ENCODE assay signal across 14 cellular contexts in genomic region chr6:33251390-33252012, GRCh38. TPM values are rescaled to one million over a fixed set of nuclear protein-coding genes. Genes with fewer than 3 reads are reported as not detected.
DNase-seq lines count a peak whose midpoint lies in the region; ATAC-seq, FAIRE-seq and TF ChIP-seq lines count a peak whose summit lies in the region.
"Had no signal": no experiment of that assay in that cellular context is flagged by ENCODE, and none has a peak within 500 bp of the region (broad histone marks: within the 10 kb centered on the region; RNA-seq: fewer than 3 reads in every experiment).

No MANE protein-coding gene starts in this region.

- H3K4me3 ChIP-seq in Panc1 (ENCODE audit: low read depth in 2 of 2, low read length in 2 of 2) = no peak overlapping the region
- H3K4me3 ChIP-seq in K562 = no peak overlapping the region
- H3K4me3 ChIP-seq: vagina had no signal

- H2AFZ ChIP-seq in K562 (ENCODE audit: low read depth, low read length) = no peak overlapping the region

- intact Hi-C loops in Panc1 (cut with micrococcal nuclease; ENCODE audit: unreplicated experiment) = no loop called here
- intact Hi-C loops in K562 (cut with micrococcal nuclease) = no loop called here
- intact Hi-C loops in posterior vena cava (cut with DNase I) = loop anchor here in 1 of 2 donors (10.0 kb wide), 1 partner anchor 137 kb away; no protein-coding TSS in a partner anchor
- intact Hi-C loops in CD14-positive monocyte (cut with micrococcal nuclease) = no loop called here

- CTCF ChIA-PET in Panc1 (lab: Charles Lee) (no interaction called here), K562 (lab: Yijun Ruan, JAX; ENCODE audit: low intra/inter-chr PET ratio) (interaction anchor here (0.6 kb wide), 1 partner anchor 92 kb away, joined by 3 read pairs; no protein-coding TSS in a partner anchor)

- H3K4me1 ChIP-seq in Panc1 (ENCODE audit: control insufficient read depth, insufficient read depth, low read length) (peaks cover 14% of the 10 kb centered on the region), K562 (replicated peaks in 1 of 2; ENCODE audit: control insufficient read depth in 2 of 2, insufficient read depth in 2 of 2, low read length in 2 of 2) (peaks cover 22 to 31% of the 10 kb centered on the region in 2 experiments)

- TF ChIP-seq EP300 in K562 (IDR thresholded peaks at IDR 0.05; ENCODE audit: low read length) = no peak

- peak overlapping the region; percentile 7 for H3K4me3 Mint-ChIP-seq in activated T-cell treated with anti-CD3 and anti-CD28 coated beads, Interleukin-2, amount 50 U/mL, for 4 hours
- peak overlapping the region in 1 of 2 donors; percentile 46 for H3K4me3 Mint-ChIP-seq in CD14-positive monocyte

- TF ChIP-seq RAD21 in K562 (CRISPR knock-in tag; conservative IDR thresholded peaks at IDR 0.05 in 1 of 2, IDR thresholded peaks at IDR 0.05 in 1 of 2) = peak in 1 of 2 experiments; percentile 27; a peak in 1 of 4 replicates

- no peak overlapping the region for H3K4me2 ChIP-seq in K562 (ENCODE audit: insufficient read depth, low read length)

- no peaks in the 10 kb centered on the region for H3K79me2 ChIP-seq in K562 (ENCODE audit: control insufficient read depth, insufficient read depth, low read length)

- BruUV-seq in Panc1 (replicated peaks; lab: Mats Ljungman, UMichigan) = TSS peak; percentile 44
- no TSS peak for BruUV-seq in K562 (replicated peaks; lab: Mats Ljungman, UMichigan)

- H3K27me3 ChIP-seq in Panc1 (ENCODE audit: control insufficient read depth, insufficient read depth, low read length) = no peaks in the 10 kb centered on the region
- peaks cover 0 to under 1% of the 10 kb centered on the region in 2 experiments; a peak in 1 of 5 replicates for H3K27me3 ChIP-seq in K562 (ENCODE audit: control insufficient read depth in 2 of 2, insufficient read depth in 2 of 2, low read length in 2 of 2)
- H3K27me3 ChIP-seq: vagina had no signal

- H3K27ac Mint-ChIP-seq in CD14-positive monocyte = peak overlapping the region in 2 of 7 donors; percentile 45 to 47

- H3K9me1 ChIP-seq in K562 (ENCODE audit: control insufficient read depth, insufficient read depth, low read length) = peaks cover 4% of the 10 kb centered on the region

- ATAC-seq in activated T-cell treated with anti-CD3 and anti-CD28 coated beads, Interleukin-2, amount 50 U/mL, for 4 hours = no peak
- ATAC-seq in Panc1 (no peak), K562 (no peak), GM21447 (IDR thresholded peaks at IDR 0.05; ENCODE audit: unreplicated experiment) (no peak)

- H4K20me1 ChIP-seq in K562 (replicated peaks; ENCODE audit: control insufficient read depth, insufficient read depth, low read length) = no peaks in the 10 kb centered on the region

- in situ Hi-C loops in Panc1 (cut with HindIII; ENCODE audit: low pct_unique_long_range_greater_than_20kb, low sequenced_read_pairs) (no loop called here), K562 (cut with MboI) (no loop called here)

- 37% methylated on average over 6 of the region's 6 CpGs for WGBS in K562 (ENCODE audit: insufficient coverage, low coverage, missing lambda C conversion rate)

- H3K27ac ChIP-seq in Panc1 (ENCODE audit: low read length) = no peak overlapping the region; the same call in 1 of the 2 replicates
- no peak overlapping the region for H3K27ac ChIP-seq in K562 (ENCODE audit: extremely low read depth, low read depth, low read length)
- H3K27ac ChIP-seq: vagina had no signal

- DNase-seq in activated T-cell treated with anti-CD3 and anti-CD28 coated beads, Interleukin-2, amount 50 U/mL, for 4 hours = no peak
- no peak for DNase-seq in activated T-cell treated with anti-CD3 and anti-CD28 coated beads, Interleukin-2, amount 50 U/mL, for 1 hour
- no peak for DNase-seq in Panc1 (ENCODE audit: low read depth, low spot score)
- no peak for DNase-seq in K562 (ENCODE audit: extremely low read depth in 1 of 4, low spot score in 3 of 4)
- peak; percentile 16 for DNase-seq in posterior vena cava (ENCODE audit: low spot score)
- DNase-seq in D721Med (ENCODE audit: insufficient read length, low spot score) = no peak
- no peak for DNase-seq in CD14-positive monocyte (ENCODE audit: low spot score)
- DNase-seq: amygdala, cortex of kidney, KG1, NCI-H2029, NCI-H774 had no signal

- H3K36me3 Mint-ChIP-seq in activated T-cell treated with anti-CD3 and anti-CD28 coated beads, Interleukin-2, amount 50 U/mL, for 4 hours (ENCODE audit: insufficient read depth) = peaks cover 11% of the 10 kb centered on the region
- H3K36me3 Mint-ChIP-seq in CD14-positive monocyte = peaks cover 21 to 28% of the 10 kb centered on the region in 2 donors

- no peak for FAIRE-seq in K562 (lab: Jason Lieb, UNC)
- FAIRE-seq in D721Med (lab: Jason Lieb, UNC) = no peak

- no peaks in the 10 kb centered on the region for H3K27me3 Mint-ChIP-seq in activated T-cell treated with anti-CD3 and anti-CD28 coated beads, Interleukin-2, amount 50 U/mL, for 4 hours (ENCODE audit: low read depth)
- peaks cover 4 to 8% (median 6%) of the 10 kb centered on the region in 3 donors for H3K27me3 Mint-ChIP-seq in CD14-positive monocyte (ENCODE audit: low read depth in 3 of 3)

- H3K4me1 Mint-ChIP-seq in activated T-cell treated with anti-CD3 and anti-CD28 coated beads, Interleukin-2, amount 50 U/mL, for 4 hours (ENCODE audit: low read depth) = peaks cover 36% of the 10 kb centered on the region
- peaks cover 32% of the 10 kb centered on the region for H3K4me1 Mint-ChIP-seq in CD14-positive monocyte

- H3K9me3 ChIP-seq in Panc1 (ENCODE audit: control insufficient read depth, insufficient read depth, low read depth, low read length) (no peaks in the 10 kb centered on the region), K562 (replicated peaks; ENCODE audit: control insufficient read depth, insufficient read depth, low read depth, low read length) (no peaks in the 10 kb centered on the region)
- H3K9me3 ChIP-seq: vagina had no signal

- H3K36me3 ChIP-seq in Panc1 (ENCODE audit: control insufficient read depth, insufficient read depth, low read length) = peaks cover 4% of the 10 kb centered on the region; the same call in 1 of the 2 replicates
- peaks cover 23% of the 10 kb centered on the region for H3K36me3 ChIP-seq in K562 (ENCODE audit: control insufficient read depth, insufficient read depth, low read length)

- H3K9me3 Mint-ChIP-seq in activated T-cell treated with anti-CD3 and anti-CD28 coated beads, Interleukin-2, amount 50 U/mL, for 4 hours = no peaks in the 10 kb centered on the region
- no peaks in the 10 kb centered on the region for H3K9me3 Mint-ChIP-seq in CD14-positive monocyte

- no peak for TF ChIP-seq POLR2A in K562 (conservative IDR thresholded peaks at IDR 0.05)

- POLR2A ChIA-PET in Panc1 (lab: Charles Lee) (interaction anchor here (1.2 kb wide), 1 partner anchor 10 kb away, joined by 4 read pairs; no protein-coding TSS in a partner anchor), K562 (lab: Yijun Ruan, JAX) (interaction anchor here (0.7 to 4.6 kb wide), 5 partner anchors 11 to 280 kb away, joined by 3 to 47 read pairs (median 5); partner anchors contain the start of genes RPS18 and VPS52)

- TF ChIP-seq CTCF in Panc1 (IDR thresholded peaks at IDR 0.05) (no peak), K562 (IDR thresholded peaks at IDR 0.05 in 2 of 3, conservative IDR thresholded peaks at IDR 0.05 in 1 of 3; ENCODE audit: insufficient read depth in 2 of 3, low read depth in 1 of 3, low read length in 3 of 3) (peak; percentile 15 to 39 (median 23); a peak in 2 of 6 replicates), D721Med (IDR thresholded peaks at IDR 0.05; ENCODE audit: insufficient read depth, missing control alignments) (no peak), CD14-positive monocyte (IDR thresholded peaks at IDR 0.05) (no peak)

- H3K9ac ChIP-seq in K562 (ENCODE audit: insufficient read depth in 1 of 2, low read depth in 2 of 2, low read length in 2 of 2) = peak overlapping the region in 1 of 2 experiments; percentile 53; a peak in 1 of 4 replicates

RNA-seq across cellular contexts. Expression of gene VPS52, which starts 20.2 kb away (rescaled TPM):
- total RNA-seq in activated T-cell treated with anti-CD3 and anti-CD28 coated beads, Interleukin-2, amount 50 U/mL, for 4 hours = 10 to 100 TPM; 51.2 to 65.4 (median 63.5) TPM
- total RNA-seq in Panc1 (2021; ENCODE audit: unreplicated experiment) (77.7 TPM), K562 (2014; rRNA removed) (40.2 and 41.7 TPM in 2 replicates), K562 (2014; rRNA removed; fragmentation: Illumina TruSeq; extraction: Trizol) (37.6 and 38.0 TPM in 2 replicates), K562 (2015; rRNA removed; fragmentation: Illumina TruSeq; extraction: Trizol) (37.0 and 40.9 TPM in 2 replicates), K562 (2021) (60.2 and 67.1 TPM in 2 replicates), posterior vena cava (10 to 100 TPM; 27.8 to 44.0 TPM)
- 68.6 TPM for polyA plus RNA-seq in Panc1 (2012; ENCODE audit: insufficient read length)
- 400 and 717 TPM in 2 replicates for total RNA-seq in K562 (2011; cell fraction: chromatin; rRNA removed; ENCODE audit: low replicate concordance)
- total RNA-seq in K562 (2011; cell fraction: nucleolus; rRNA removed) = 323 and 336 TPM in 2 replicates
- total RNA-seq in K562 (2011; cell fraction: nucleoplasm; rRNA removed) = 335 and 348 TPM in 2 replicates
- polyA plus RNA-seq in K562 (2011; rRNA removed) (103 and 149 TPM in 2 replicates), K562 (2014; fragmentation: Illumina TruSeq; extraction: Trizol) (71.9 and 84.9 TPM in 2 replicates), K562 (2014; fragmentation: Nextera tagmentation; extraction: Ambion mirVana) (10 to 100 TPM; 24.4 to 37.6 TPM), K562 (2014; rRNA removed) (68.2 and 69.7 TPM in 2 replicates), CD14-positive monocyte (10 to 100 TPM; 11.0 to 14.5 TPM)
- 129 and 132 TPM in 2 replicates for polyA plus RNA-seq in K562 (2011; cell fraction: cytosol; rRNA removed)
- polyA plus RNA-seq in K562 (2011; cell fraction: nucleus; rRNA removed) = 844 and 952 TPM in 2 replicates
- 56.6 and 77.5 TPM in 2 replicates for polyA plus RNA-seq in K562 (2012)
- 149 and 152 TPM in 2 replicates for polyA minus RNA-seq in K562 (2011; rRNA and poly(A)+ RNA removed)
- polyA minus RNA-seq in K562 (2011; cell fraction: cytosol; rRNA and poly(A)+ RNA removed) = 43.4 and 43.6 TPM in 2 replicates
- 174 and 254 TPM in 2 replicates for polyA minus RNA-seq in K562 (2011; cell fraction: nucleus; rRNA and poly(A)+ RNA removed)

RNA-seq across cellular contexts. Expression of gene RPS18, which starts 20.4 kb away (rescaled TPM):
- 1,000 to 10,000 TPM; 4,231 to 4,415 (median 4,409) TPM for total RNA-seq in activated T-cell treated with anti-CD3 and anti-CD28 coated beads, Interleukin-2, amount 50 U/mL, for 4 hours
- total RNA-seq in Panc1 (2021; ENCODE audit: unreplicated experiment) (1,987 TPM), K562 (2014; rRNA removed) (7,421 and 7,756 TPM in 2 replicates), K562 (2014; rRNA removed; fragmentation: Illumina TruSeq; extraction: Trizol) (8,131 and 8,358 TPM in 2 replicates), K562 (2015; rRNA removed; fragmentation: Illumina TruSeq; extraction: Trizol) (6,830 and 6,840 TPM in 2 replicates), K562 (2021) (5,023 and 5,547 TPM in 2 replicates), posterior vena cava (1,000 to 10,000 TPM; 1,709 to 1,844 TPM)
- polyA plus RNA-seq in Panc1 (2012; ENCODE audit: insufficient read length) = 3,030 TPM
- 573 and 845 TPM in 2 replicates for total RNA-seq in K562 (2011; cell fraction: chromatin; rRNA removed; ENCODE audit: low replicate concordance)
- 1,781 and 2,022 TPM in 2 replicates for total RNA-seq in K562 (2011; cell fraction: nucleolus; rRNA removed)
- total RNA-seq in K562 (2011; cell fraction: nucleoplasm; rRNA removed) = 2,244 and 4,596 TPM in 2 replicates
- polyA plus RNA-seq in K562 (2011; rRNA removed) (10,924 and 13,776 TPM in 2 replicates), K562 (2014; fragmentation: Illumina TruSeq; extraction: Trizol) (6,410 and 6,519 TPM in 2 replicates), K562 (2014; fragmentation: Nextera tagmentation; extraction: Ambion mirVana) (over 10,000 TPM; 14,899 to 17,516 TPM), K562 (2014; rRNA removed) (10,223 and 10,563 TPM in 2 replicates), CD14-positive monocyte (1,000 to 10,000 TPM; 2,430 to 2,894 TPM)
- polyA plus RNA-seq in K562 (2011; cell fraction: cytosol; rRNA removed) = 9,974 and 14,279 TPM in 2 replicates
- 3,080 and 5,551 TPM in 2 replicates for polyA plus RNA-seq in K562 (2011; cell fraction: nucleus; rRNA removed)
- 10,450 and 11,249 TPM in 2 replicates for polyA plus RNA-seq in K562 (2012)
- polyA minus RNA-seq in K562 (2011; rRNA and poly(A)+ RNA removed) = 5,821 and 6,481 TPM in 2 replicates
- 1,459 and 1,756 TPM in 2 replicates for polyA minus RNA-seq in K562 (2011; cell fraction: cytosol; rRNA and poly(A)+ RNA removed)
- 337 and 777 TPM in 2 replicates for polyA minus RNA-seq in K562 (2011; cell fraction: nucleus; rRNA and poly(A)+ RNA removed)

RNA-seq across cellular contexts. Expression of gene B3GALT4, which starts 25.4 kb away (rescaled TPM):
- total RNA-seq in activated T-cell treated with anti-CD3 and anti-CD28 coated beads, Interleukin-2, amount 50 U/mL, for 4 hours = 1 to 10 TPM; 2.6 to 3.8 (median 3.7) TPM
- total RNA-seq in Panc1 (2021; ENCODE audit: unreplicated experiment) = 6.0 TPM
- polyA plus RNA-seq in Panc1 (2012; ENCODE audit: insufficient read length) = 6.4 TPM
- total RNA-seq in K562 (2011; cell fraction: chromatin; rRNA removed; ENCODE audit: low replicate concordance) = 1.4 and 7.8 TPM in 2 replicates
- 9.2 and 10.9 TPM in 2 replicates for total RNA-seq in K562 (2011; cell fraction: nucleolus; rRNA removed)
- total RNA-seq in K562 (2011; cell fraction: nucleoplasm; rRNA removed) = 3.7 and 4.7 TPM in 2 replicates
- total RNA-seq in K562 (2014; rRNA removed) = 1.3 and 2.6 TPM in 2 replicates
- 0.35 and 0.36 TPM in 2 replicates for total RNA-seq in K562 (2014; rRNA removed; fragmentation: Illumina TruSeq; extraction: Trizol)
- 0.94 and 1.2 TPM in 2 replicates for total RNA-seq in K562 (2015; rRNA removed; fragmentation: Illumina TruSeq; extraction: Trizol)
- 1.2 and 1.8 TPM in 2 replicates for total RNA-seq in K562 (2021)
- 0.42 and 0.61 TPM in 2 replicates for polyA plus RNA-seq in K562 (2011; rRNA removed)
- 0.34 and 1.3 TPM in 2 replicates for polyA plus RNA-seq in K562 (2011; cell fraction: cytosol; rRNA removed)
- 0.83 and 1.4 TPM in 2 replicates for polyA plus RNA-seq in K562 (2011; cell fraction: nucleus; rRNA removed)
- 1.2 and 2.5 TPM in 2 replicates for polyA plus RNA-seq in K562 (2012)
- 0.33 and 0.60 TPM in 2 replicates for polyA plus RNA-seq in K562 (2014; fragmentation: Illumina TruSeq; extraction: Trizol)
- under 1 TPM in 1 of 2 experiments, not detected in 1; 0.11 TPM for polyA plus RNA-seq in K562 (2014; fragmentation: Nextera tagmentation; extraction: Ambion mirVana)
- polyA plus RNA-seq in K562 (2014; rRNA removed) = 0.65 and 0.98 TPM in 2 replicates
- 0.60 and 0.74 TPM in 2 replicates for polyA minus RNA-seq in K562 (2011; rRNA and poly(A)+ RNA removed)
- 0.67 and 1.6 TPM in 2 replicates for polyA minus RNA-seq in K562 (2011; cell fraction: cytosol; rRNA and poly(A)+ RNA removed)
- 8.3 and 8.6 TPM in 2 replicates for polyA minus RNA-seq in K562 (2011; cell fraction: nucleus; rRNA and poly(A)+ RNA removed)
- 10 to 100 TPM in 1 of 2 donors, 1 to 10 TPM in 1; 9.5 to 14.1 TPM for total RNA-seq in posterior vena cava
- 10 to 100 TPM; 28.5 to 32.2 TPM for polyA plus RNA-seq in CD14-positive monocyte

RNA-seq across cellular contexts. Expression of gene WDR46, which starts 37.5 kb away (rescaled TPM):
- total RNA-seq in activated T-cell treated with anti-CD3 and anti-CD28 coated beads, Interleukin-2, amount 50 U/mL, for 4 hours = 100 to 1,000 TPM; 188 to 198 (median 197) TPM
- total RNA-seq in Panc1 (2021; ENCODE audit: unreplicated experiment) = 80.6 TPM
- polyA plus RNA-seq in Panc1 (2012; ENCODE audit: insufficient read length) = 80.7 TPM
- total RNA-seq in K562 (2011; cell fraction: chromatin; rRNA removed; ENCODE audit: low replicate concordance) = 140 and 282 TPM in 2 replicates
- 158 and 186 TPM in 2 replicates for total RNA-seq in K562 (2011; cell fraction: nucleolus; rRNA removed)
- total RNA-seq in K562 (2011; cell fraction: nucleoplasm; rRNA removed) = 84.4 and 113 TPM in 2 replicates
- total RNA-seq in K562 (2014; rRNA removed) = 139 and 160 TPM in 2 replicates
- total RNA-seq in K562 (2014; rRNA removed; fragmentation: Illumina TruSeq; extraction: Trizol) = 69.9 and 87.1 TPM in 2 replicates
- total RNA-seq in K562 (2015; rRNA removed; fragmentation: Illumina TruSeq; extraction: Trizol) = 146 TPM in 2 replicates
- total RNA-seq in K562 (2021) = 108 and 117 TPM in 2 replicates
- 51.8 and 80.5 TPM in 2 replicates for polyA plus RNA-seq in K562 (2011; rRNA removed)
- 64.4 and 91.4 TPM in 2 replicates for polyA plus RNA-seq in K562 (2011; cell fraction: cytosol; rRNA removed)
- polyA plus RNA-seq in K562 (2011; cell fraction: nucleus; rRNA removed) = 147 and 197 TPM in 2 replicates
- 79.7 and 86.5 TPM in 2 replicates for polyA plus RNA-seq in K562 (2012)
- 83.4 and 93.1 TPM in 2 replicates for polyA plus RNA-seq in K562 (2014; fragmentation: Illumina TruSeq; extraction: Trizol)
- 10 to 100 TPM in 1 of 2 experiments, 1 to 10 TPM in 1; 8.9 to 27.6 TPM for polyA plus RNA-seq in K562 (2014; fragmentation: Nextera tagmentation; extraction: Ambion mirVana)
- 89.3 and 113 TPM in 2 replicates for polyA plus RNA-seq in K562 (2014; rRNA removed)
- 75.9 and 79.2 TPM in 2 replicates for polyA minus RNA-seq in K562 (2011; rRNA and poly(A)+ RNA removed)
- polyA minus RNA-seq in K562 (2011; cell fraction: cytosol; rRNA and poly(A)+ RNA removed) = 80.6 and 85.6 TPM in 2 replicates
- polyA minus RNA-seq in K562 (2011; cell fraction: nucleus; rRNA and poly(A)+ RNA removed) = 74.7 and 86.1 TPM in 2 replicates
- total RNA-seq in posterior vena cava = 10 to 100 TPM; 31.7 to 40.3 TPM
- 10 to 100 TPM; 33.3 to 37.3 TPM for polyA plus RNA-seq in CD14-positive monocyte

RNA-seq across cellular contexts. Expression of gene PFDN6, which starts 37.9 kb away (rescaled TPM):
- total RNA-seq in activated T-cell treated with anti-CD3 and anti-CD28 coated beads, Interleukin-2, amount 50 U/mL, for 4 hours = 100 to 1,000 TPM; 153 to 157 (median 153) TPM
- total RNA-seq in Panc1 (2021; ENCODE audit: unreplicated experiment) = 101 TPM
- 127 TPM for polyA plus RNA-seq in Panc1 (2012; ENCODE audit: insufficient read length)
- 67.5 and 110 TPM in 2 replicates for total RNA-seq in K562 (2011; cell fraction: chromatin; rRNA removed; ENCODE audit: low replicate concordance)
- 84.5 and 92.7 TPM in 2 replicates for total RNA-seq in K562 (2011; cell fraction: nucleolus; rRNA removed)
- total RNA-seq in K562 (2011; cell fraction: nucleoplasm; rRNA removed) = 89.2 and 96.6 TPM in 2 replicates
- 292 and 358 TPM in 2 replicates for total RNA-seq in K562 (2014; rRNA removed)
- total RNA-seq in K562 (2014; rRNA removed; fragmentation: Illumina TruSeq; extraction: Trizol) = 216 and 230 TPM in 2 replicates
- total RNA-seq in K562 (2015; rRNA removed; fragmentation: Illumina TruSeq; extraction: Trizol) = 236 and 241 TPM in 2 replicates
- 150 and 172 TPM in 2 replicates for total RNA-seq in K562 (2021)
- polyA plus RNA-seq in K562 (2011; rRNA removed) = 125 and 200 TPM in 2 replicates
- 76.6 and 97.7 TPM in 2 replicates for polyA plus RNA-seq in K562 (2011; cell fraction: cytosol; rRNA removed)
- polyA plus RNA-seq in K562 (2011; cell fraction: nucleus; rRNA removed) = 182 and 189 TPM in 2 replicates
- 199 and 305 TPM in 2 replicates for polyA plus RNA-seq in K562 (2012)
- 301 and 322 TPM in 2 replicates for polyA plus RNA-seq in K562 (2014; fragmentation: Illumina TruSeq; extraction: Trizol)
- 1 to 10 TPM; 6.8 to 8.7 TPM for polyA plus RNA-seq in K562 (2014; fragmentation: Nextera tagmentation; extraction: Ambion mirVana)
- polyA plus RNA-seq in K562 (2014; rRNA removed) = 472 and 475 TPM in 2 replicates
- 62.1 and 76.4 TPM in 2 replicates for polyA minus RNA-seq in K562 (2011; rRNA and poly(A)+ RNA removed)
- polyA minus RNA-seq in K562 (2011; cell fraction: cytosol; rRNA and poly(A)+ RNA removed) = 33.4 and 35.0 TPM in 2 replicates
- 42.8 and 58.6 TPM in 2 replicates for polyA minus RNA-seq in K562 (2011; cell fraction: nucleus; rRNA and poly(A)+ RNA removed)
- 10 to 100 TPM; 29.1 to 31.0 TPM for total RNA-seq in posterior vena cava
- 10 to 100 TPM; 26.0 to 28.4 TPM for polyA plus RNA-seq in CD14-positive monocyte

Comparison
In these comparisons a context has a peak if more than half of its experiments do, and no peak if none do; other contexts are left out.
1. CTCF ChIP-seq: peak in K562 (3 of 3); none in Panc1 (single experiment), D721Med (single experiment) and CD14-positive monocyte (single experiment).